In genomic region chr5:172636279-172637050, GRCh38 we compare ENCODE assay signal across 1 cellular context.
TF ChIP-seq lines count a peak whose summit lies in the region.

No MANE protein-coding gene starts in this region.

TF ChIP-seq in GM23338, 12 proteins besides CTCF, POLR2A, EP300 and RAD21 (continued from another document):
- TF ChIP-seq REST (IDR thresholded peaks at IDR 0.05; ENCODE audit: unreplicated experiment) (no peak), STAT1 (IDR thresholded peaks at IDR 0.05; ENCODE audit: unreplicated experiment) (no peak)
- TF ChIP-seq, protein P1, sequence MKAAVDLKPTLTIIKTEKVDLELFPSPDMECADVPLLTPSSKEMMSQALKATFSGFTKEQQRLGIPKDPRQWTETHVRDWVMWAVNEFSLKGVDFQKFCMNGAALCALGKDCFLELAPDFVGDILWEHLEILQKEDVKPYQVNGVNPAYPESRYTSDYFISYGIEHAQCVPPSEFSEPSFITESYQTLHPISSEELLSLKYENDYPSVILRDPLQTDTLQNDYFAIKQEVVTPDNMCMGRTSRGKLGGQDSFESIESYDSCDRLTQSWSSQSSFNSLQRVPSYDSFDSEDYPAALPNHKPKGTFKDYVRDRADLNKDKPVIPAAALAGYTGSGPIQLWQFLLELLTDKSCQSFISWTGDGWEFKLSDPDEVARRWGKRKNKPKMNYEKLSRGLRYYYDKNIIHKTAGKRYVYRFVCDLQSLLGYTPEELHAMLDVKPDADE (IDR thresholded peaks at IDR 0.05), result no peak
